In the genomic region with DNA sequence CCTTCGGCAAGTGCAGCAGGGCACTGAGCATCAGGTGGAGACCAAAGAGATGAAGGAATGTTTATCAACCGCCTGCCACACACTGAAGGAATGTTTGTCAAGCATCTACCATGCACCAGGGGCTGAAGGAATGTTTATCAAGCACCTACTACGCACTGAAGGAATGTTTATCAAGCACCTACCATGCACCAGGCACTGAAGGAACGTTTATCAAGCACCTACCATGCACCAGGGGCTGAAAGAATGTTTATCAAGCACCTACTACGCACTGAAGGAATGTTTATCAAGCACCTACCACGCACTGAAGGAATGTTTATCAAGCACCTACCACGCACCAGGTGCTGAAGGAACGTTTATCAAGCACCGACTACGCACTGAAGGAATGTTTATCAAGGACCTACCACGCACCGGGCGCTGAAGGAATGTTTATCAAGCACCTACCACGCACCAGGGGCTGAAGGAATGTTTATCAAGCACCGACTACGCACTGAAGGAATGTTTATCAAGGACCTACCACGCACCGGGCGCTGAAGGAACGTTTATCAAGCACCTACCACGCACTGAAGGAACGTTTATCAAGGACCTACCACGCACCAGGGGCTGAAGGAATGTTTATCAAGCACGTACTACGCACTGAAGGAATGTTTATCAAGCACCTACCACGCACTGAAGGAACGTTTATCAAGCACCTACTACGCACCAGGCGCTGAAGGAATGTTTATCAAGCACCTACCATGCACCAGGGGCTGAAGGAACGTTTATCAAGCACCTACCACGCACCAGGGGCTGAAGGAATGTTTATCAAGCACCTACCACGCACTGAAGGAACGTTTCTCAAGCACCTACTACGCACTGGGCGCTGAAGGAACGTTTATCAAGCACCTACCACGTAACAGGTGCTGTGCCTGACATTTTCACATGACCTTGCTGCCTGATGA, we compare ENCODE assay signal across 6 cellular contexts.
DNase-seq lines count a peak whose midpoint lies in the region; ATAC-seq, FAIRE-seq and TF ChIP-seq lines count a peak whose summit lies in the region.
"Not testable (repeated sequence)": the region's sequence is repeated elsewhere in the genome, so short reads cannot be mapped to it uniquely, and the experiment has no call there.

No MANE protein-coding gene starts in this region.

- H3K36me3 Mint-ChIP-seq in GM23338 (ENCODE audit: low read depth), result not testable (repeated sequence)
- H3K36me3 Mint-ChIP-seq in endothelial cell (ENCODE audit: low read depth, unreplicated experiment) (peaks cover 20% of the 10 kb centered on the region), natural killer cell (peaks cover 18% of the 10 kb centered on the region)

- 46% methylated on average over 34 of the region's 37 CpGs for WGBS in K562 (ENCODE audit: insufficient coverage, low coverage, missing lambda C conversion rate)

- H4K20me1 ChIP-seq in GM23338 (replicated peaks; ENCODE audit: insufficient read depth); Loucy (ENCODE audit: insufficient read depth, low read length, poor library complexity, severe bottlenecking); K562 (replicated peaks; ENCODE audit: control insufficient read depth, insufficient read depth, low read length): not testable (repeated sequence)

- H3K27me3 ChIP-seq in GM23338 (ENCODE audit: insufficient read depth); Loucy (ENCODE audit: insufficient read depth, low read length, poor library complexity, severe bottlenecking); K562 (ENCODE audit: control insufficient read depth in 2 of 2, insufficient read depth in 2 of 2, low read length in 2 of 2): not testable (repeated sequence)

- BruUV-seq in K562 (replicated peaks; lab: Mats Ljungman, UMichigan), result not testable (repeated sequence)

- not testable (repeated sequence) for H3K27me3 Mint-ChIP-seq in GM23338 (ENCODE audit: insufficient read depth, low read depth, poor library complexity); endothelial cell (ENCODE audit: unreplicated experiment); natural killer cell (ENCODE audit: low read depth in 2 of 2)

- POLR2A ChIA-PET in K562 (lab: Yijun Ruan, JAX), result not testable (repeated sequence)

- peak; percentile 34 for DNase-seq in GM23338 (ENCODE audit: low spot score)
- not testable (repeated sequence) for DNase-seq in K562 (ENCODE audit: extremely low read depth in 1 of 4, low spot score in 3 of 4); endothelial cell (ENCODE audit: low spot score); natural killer cell
- peak; percentile 29 for DNase-seq in posterior vena cava (ENCODE audit: low spot score)

- TF ChIP-seq POLR2A in K562 (conservative IDR thresholded peaks at IDR 0.05), result not testable (repeated sequence)

- not testable (repeated sequence) for H3K4me3 Mint-ChIP-seq in GM23338, natural killer cell
- H3K4me3 Mint-ChIP-seq in endothelial cell (ENCODE audit: unreplicated experiment), result peak overlapping the region; percentile 11

- ATAC-seq in GM23338, K562, natural killer cell: not testable (repeated sequence)

- H3K9me1 ChIP-seq in K562 (ENCODE audit: control insufficient read depth, insufficient read depth, low read length), result not testable (repeated sequence)

- not testable (repeated sequence) for H3K79me2 ChIP-seq in GM23338 (replicated peaks; ENCODE audit: insufficient read depth); Loucy (ENCODE audit: insufficient read depth, low read length); K562 (ENCODE audit: control insufficient read depth, insufficient read depth, low read length)

- TF ChIP-seq EP300 in K562 (IDR thresholded peaks at IDR 0.05; ENCODE audit: low read length), result not testable (repeated sequence)

- not testable (repeated sequence) for TF ChIP-seq CTCF in GM23338 (conservative IDR thresholded peaks at IDR 0.05; ENCODE audit: low read depth in 2 of 2); Loucy (conservative IDR thresholded peaks at IDR 0.05; ENCODE audit: low read length); K562 (IDR thresholded peaks at IDR 0.05 in 2 of 3, conservative IDR thresholded peaks at IDR 0.05 in 1 of 3; ENCODE audit: insufficient read depth in 2 of 3, low read depth in 1 of 3, low read length in 3 of 3); endothelial cell (IDR thresholded peaks at IDR 0.05; ENCODE audit: unreplicated experiment); natural killer cell (IDR thresholded peaks at IDR 0.05)

- not testable (repeated sequence) for H3K9me3 Mint-ChIP-seq in GM23338; endothelial cell (ENCODE audit: unreplicated experiment); natural killer cell

- TF ChIP-seq RAD21 in K562 (CRISPR knock-in tag; conservative IDR thresholded peaks at IDR 0.05 in 1 of 2, IDR thresholded peaks at IDR 0.05 in 1 of 2), result not testable (repeated sequence)

- H3K4me3 ChIP-seq in GM23338, K562: not testable (repeated sequence)
- peak overlapping the region; percentile 33 for H3K4me3 ChIP-seq in Loucy (ENCODE audit: low read length, poor library complexity, severe bottlenecking)

- H3K9me3 ChIP-seq in Loucy (ENCODE audit: insufficient read depth, low read depth, low read length); K562 (replicated peaks; ENCODE audit: control insufficient read depth, insufficient read depth, low read depth, low read length): not testable (repeated sequence)

- peak overlapping the region; percentile 54 for H3K9ac ChIP-seq in Loucy (ENCODE audit: low read depth, low read length, poor library complexity, severe bottlenecking)
- not testable (repeated sequence) for H3K9ac ChIP-seq in K562 (ENCODE audit: insufficient read depth in 1 of 2, low read depth in 2 of 2, low read length in 2 of 2)

- H3K4me1 Mint-ChIP-seq in GM23338 (peaks cover 27% of the 10 kb centered on the region), endothelial cell (ENCODE audit: unreplicated experiment) (peaks cover 28% of the 10 kb centered on the region), natural killer cell (peaks cover 0 to 15% of the 10 kb centered on the region in 2 donors)

- not testable (repeated sequence) for H3K36me3 ChIP-seq in GM23338 (ENCODE audit: insufficient read depth); Loucy (ENCODE audit: insufficient read depth, low read length); K562 (ENCODE audit: control insufficient read depth, insufficient read depth, low read length)

- intact Hi-C loops in K562 (cut with micrococcal nuclease); natural killer cell (cut with micrococcal nuclease); posterior vena cava (cut with DNase I): not testable (repeated sequence)

- in situ Hi-C loops in K562 (cut with MboI), result not testable (repeated sequence)

- not testable (repeated sequence) for H3F3A ChIP-seq in GM23338 (replicated peaks; ENCODE audit: low read depth); Loucy (ENCODE audit: low read depth)

- not testable (repeated sequence) for H3K9me2 ChIP-seq in GM23338 (ENCODE audit: insufficient read depth); Loucy (replicated peaks; ENCODE audit: low read depth, low read length)

- not testable (repeated sequence) for H2AFZ ChIP-seq in GM23338; Loucy (ENCODE audit: low read length); K562 (ENCODE audit: low read depth, low read length)

- not testable (repeated sequence) for H3K4me2 ChIP-seq in GM23338; K562 (ENCODE audit: insufficient read depth, low read length)
- peak overlapping the region; percentile 69 for H3K4me2 ChIP-seq in Loucy (ENCODE audit: low read depth, low read length, poor library complexity, severe bottlenecking)

- not testable (repeated sequence) for H3K27ac Mint-ChIP-seq in GM23338; endothelial cell (ENCODE audit: unreplicated experiment)
- peak overlapping the region; percentile 26 to 45 for H3K27ac Mint-ChIP-seq in natural killer cell

- FAIRE-seq in K562 (lab: Jason Lieb, UNC), result not testable (repeated sequence)

- H3K27ac ChIP-seq in GM23338 (ENCODE audit: low read depth); K562 (ENCODE audit: extremely low read depth, low read depth, low read length): not testable (repeated sequence)

- H3K4me1 ChIP-seq in GM23338 (ENCODE audit: insufficient read depth) (peaks cover 12% of the 10 kb centered on the region; the same call in 1 of the 2 replicates), Loucy (ENCODE audit: insufficient read depth, low read length, poor library complexity, severe bottlenecking) (peaks cover 69% of the 10 kb centered on the region)
- H3K4me1 ChIP-seq in K562 (replicated peaks in 1 of 2; ENCODE audit: control insufficient read depth in 2 of 2, insufficient read depth in 2 of 2, low read length in 2 of 2), result not testable (repeated sequence)

- CTCF ChIA-PET in K562 (lab: Yijun Ruan, JAX; ENCODE audit: low intra/inter-chr PET ratio), result not testable (repeated sequence)

TF ChIP-seq in K562, 482 proteins besides CTCF, POLR2A, EP300 and RAD21:
- TF ChIP-seq CBFA2T3 (IDR thresholded peaks at IDR 0.05) (peak; percentile 66), ZKSCAN1 (IDR thresholded peaks at IDR 0.05; ENCODE audit: low read depth, low read length) (peak; percentile 73), MTA2 (IDR thresholded peaks at IDR 0.05; ENCODE audit: low read depth) (peak; percentile 11; the same call in 1 of the 2 replicates), TCF3 (CRISPR knock-in tag; IDR thresholded peaks at IDR 0.05) (peak; percentile 11; the same call in 1 of the 2 replicates), TAL1 (IDR thresholded peaks at IDR 0.05) (peak; percentile 71), TRIM24 (IDR thresholded peaks at IDR 0.05) (peak in 1 of 2 experiments; percentile 80; a peak in 3 of 4 replicates), TEAD4 (IDR thresholded peaks at IDR 0.05; ENCODE audit: low read length) (peak; percentile 36; the same call in 1 of the 2 replicates), CBFA2T2 (conservative IDR thresholded peaks at IDR 0.05) (peak; percentile 71)
- not testable (repeated sequence) for TF ChIP-seq TEAD4 (CRISPR knock-in tag; IDR thresholded peaks at IDR 0.05; ENCODE audit: borderline replicate concordance)
